In genomic region chr3:113741086-113741485, GRCh38 we compare ENCODE assay signal across 1 cellular context.
TF ChIP-seq lines count a peak whose summit lies in the region.

No MANE protein-coding gene starts in this region.

TF ChIP-seq in GM12878, 131 proteins besides CTCF, POLR2A, EP300 and RAD21:
- TF ChIP-seq PKNOX1 (IDR thresholded peaks at IDR 0.05) (no peak), BHLHE40 (IDR thresholded peaks at IDR 0.05; ENCODE audit: borderline replicate concordance in 1 of 2, low read depth in 2 of 2, low read length in 1 of 2) (no peak), SMC3 (IDR thresholded peaks at IDR 0.05; ENCODE audit: borderline replicate concordance, low read length) (no peak), RELB (IDR thresholded peaks at IDR 0.05; ENCODE audit: low read depth) (no peak), RCOR1 (conservative IDR thresholded peaks at IDR 0.05; ENCODE audit: low read depth, low read length) (no peak), ZNF592 (IDR thresholded peaks at IDR 0.05) (no peak), POU2F2 (IDR thresholded peaks at IDR 0.05; ENCODE audit: borderline replicate concordance, low read depth, low read length) (no peak), NRF1 (conservative IDR thresholded peaks at IDR 0.05; ENCODE audit: low read depth, low read length) (no peak), ETV6 (conservative IDR thresholded peaks at IDR 0.05 in 1 of 2, IDR thresholded peaks at IDR 0.05 in 1 of 2; ENCODE audit: borderline replicate concordance in 1 of 2, low read depth in 1 of 2) (no peak), ZSCAN29 (IDR thresholded peaks at IDR 0.05) (no peak)
